Comparison of ENCODE assay signal across 10 cellular contexts in the genomic region with DNA sequence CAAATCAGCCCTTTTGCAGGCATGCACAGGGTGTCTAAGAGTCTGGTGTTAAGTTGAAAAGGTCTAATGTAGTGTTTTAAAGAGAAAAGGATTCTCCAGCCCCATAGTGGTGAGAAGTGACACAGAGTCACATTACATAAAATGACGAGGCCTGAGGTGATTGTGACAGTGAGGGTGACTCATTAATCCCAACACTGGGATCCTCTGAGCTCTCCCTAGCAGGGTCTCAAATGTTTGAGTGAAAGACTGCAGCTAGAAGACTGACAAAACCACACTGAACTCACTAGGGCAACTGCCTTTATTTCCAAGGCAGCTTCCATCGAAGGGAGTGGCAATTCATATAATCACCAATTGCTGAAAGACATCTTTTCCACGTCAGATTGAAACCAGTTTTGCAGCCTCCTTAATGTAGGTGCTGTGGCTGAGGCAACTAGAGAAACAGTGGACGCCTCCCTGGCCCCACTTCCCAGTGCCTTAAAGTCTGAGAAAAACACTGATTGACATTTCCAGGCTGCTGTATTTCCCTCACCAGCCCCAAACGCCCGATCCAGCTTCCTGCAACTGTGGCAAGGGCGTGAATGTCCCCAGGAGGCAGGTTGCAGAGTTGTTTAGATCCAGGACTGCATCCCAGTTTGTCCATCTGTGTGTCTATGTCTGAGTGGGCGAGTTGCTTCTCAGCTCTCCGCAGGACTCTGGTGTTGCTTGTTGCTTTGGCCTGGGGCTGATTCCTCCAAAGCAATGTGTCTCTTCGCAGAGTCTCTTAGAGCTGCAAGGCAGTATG.
DNase-seq lines count a peak whose midpoint lies in the region; ATAC-seq and TF ChIP-seq lines count a peak whose summit lies in the region.
"Had no signal": no experiment of that assay in that cellular context is flagged by ENCODE, and none has a peak within 500 bp of the region (broad histone marks: within the 10 kb centered on the region; RNA-seq: fewer than 3 reads in every experiment).

No MANE protein-coding gene starts in this region.

- H3K4me3 ChIP-seq in CD4-positive, CD25-positive, alpha-beta regulatory T cell (ENCODE audit: low read depth, low read length), result peak overlapping the region; percentile 0
- H3K4me3 ChIP-seq in HEK293 (ENCODE audit: low read depth, low read length) (no peak overlapping the region), left lung (no peak overlapping the region), right cardiac atrium (ENCODE audit: low read length) (no peak overlapping the region), ovary (no peak overlapping the region)

- peaks cover 20% of the 10 kb centered on the region for H3K36me3 ChIP-seq in CD4-positive, CD25-positive, alpha-beta regulatory T cell (ENCODE audit: control insufficient read depth, insufficient read depth, low read length)
- H3K36me3 ChIP-seq in HEK293 (ENCODE audit: control insufficient read depth in 2 of 2, insufficient read depth in 1 of 2, low read length in 2 of 2), result no peaks in the 10 kb centered on the region
- H3K36me3 ChIP-seq in left lung, result no peaks in the 10 kb centered on the region
- no peaks in the 10 kb centered on the region for H3K36me3 ChIP-seq in ovary

- peak overlapping the region; percentile 68 to 93 (median 76) for H3K27ac Mint-ChIP-seq in CD4-positive, CD25-positive, alpha-beta regulatory T cell
- H3K27ac Mint-ChIP-seq in activated CD4-positive, alpha-beta memory T cell treated with anti-CD3 and anti-CD28 coated beads for 36 hours, result peak overlapping the region; percentile 95
- H3K27ac Mint-ChIP-seq in osteocyte (ENCODE audit: unreplicated experiment), result no peak overlapping the region

- intact Hi-C loops in activated CD4-positive, alpha-beta memory T cell treated with anti-CD3 and anti-CD28 coated beads for 36 hours (cut with micrococcal nuclease), result loop anchor here (1.0 to 5.0 kb wide), 10 partner anchors 16 to 1345 kb away; no protein-coding TSS in a partner anchor
- intact Hi-C loops in left lung (cut with DNase I), result no loop called here
- intact Hi-C loops in right cardiac atrium (cut with DNase I), result no loop called here
- intact Hi-C loops in ovary (cut with DNase I), result no loop called here

- CTCF ChIA-PET in HEK293 (lab: Yijun Ruan, JAX), result no interaction called here
- CTCF ChIA-PET in activated CD4-positive, alpha-beta memory T cell treated with anti-CD3 and anti-CD28 coated beads for 36 hours (lab: Charles Lee), result interaction anchor here (1.0 to 3.3 kb wide), 10 partner anchors 16 to 80 kb away, joined by 3 to 22 read pairs (median 7); no protein-coding TSS in a partner anchor

- no peaks in the 10 kb centered on the region for H3K27me3 ChIP-seq in CD4-positive, CD25-positive, alpha-beta regulatory T cell (ENCODE audit: control insufficient read depth, insufficient read depth, low read length)
- H3K27me3 ChIP-seq in left lung (no peaks in the 10 kb centered on the region), right cardiac atrium (ENCODE audit: control insufficient read depth, insufficient read depth) (no peaks in the 10 kb centered on the region), ovary (peaks cover 3% of the 10 kb centered on the region)

- TF ChIP-seq POLR2A in ovary (IDR thresholded peaks at IDR 0.05), result no peak

- no peaks in the 10 kb centered on the region for H3K27me3 Mint-ChIP-seq in CD4-positive, CD25-positive, alpha-beta regulatory T cell
- no peaks in the 10 kb centered on the region for H3K27me3 Mint-ChIP-seq in activated CD4-positive, alpha-beta memory T cell treated with anti-CD3 and anti-CD28 coated beads for 36 hours
- no peaks in the 10 kb centered on the region for H3K27me3 Mint-ChIP-seq in osteocyte (ENCODE audit: unreplicated experiment)

- H3K27ac ChIP-seq in CD4-positive, CD25-positive, alpha-beta regulatory T cell (ENCODE audit: insufficient read depth, low read length, poor library complexity, severe bottlenecking), result peak overlapping the region; percentile 53
- H3K27ac ChIP-seq in HEK293 (ENCODE audit: extremely low read depth, low read depth, low read length) (no peak overlapping the region), left lung (peak overlapping the region in 1 of 2 donors; percentile 62), right cardiac atrium (ENCODE audit: low read length) (no peak overlapping the region), ovary (no peak overlapping the region)

- ATAC-seq in CD4-positive, CD25-positive, alpha-beta regulatory T cell (ENCODE audit: low read depth in 2 of 2), result peak; percentile 29 to 48
- ATAC-seq in left lung (peak; percentile 20), right cardiac atrium (no peak), GM18519 (IDR thresholded peaks at IDR 0.05; ENCODE audit: low FRiP score, unreplicated experiment) (no peak)

- no peak for TF ChIP-seq CTCF in HEK293 (tag by site-specific recombination; IDR thresholded peaks at IDR 0.05)
- no peak for TF ChIP-seq CTCF in left lung (IDR thresholded peaks at IDR 0.05)
- TF ChIP-seq CTCF in ovary (IDR thresholded peaks at IDR 0.05), result no peak
- no peak for TF ChIP-seq CTCF in osteocyte (IDR thresholded peaks at IDR 0.05)

- no peaks in the 10 kb centered on the region for H3K9me3 ChIP-seq in CD4-positive, CD25-positive, alpha-beta regulatory T cell (ENCODE audit: control insufficient read depth in 2 of 2, low read length in 2 of 2)
- no peaks in the 10 kb centered on the region for H3K9me3 ChIP-seq in HEK293 (ENCODE audit: control insufficient read depth, insufficient read depth, low read depth, low read length)
- no peaks in the 10 kb centered on the region for H3K9me3 ChIP-seq in left lung
- no peaks in the 10 kb centered on the region for H3K9me3 ChIP-seq in right cardiac atrium (ENCODE audit: control insufficient read depth, low read length)
- H3K9me3 ChIP-seq in ovary, result no peaks in the 10 kb centered on the region

- H3K4me1 Mint-ChIP-seq in CD4-positive, CD25-positive, alpha-beta regulatory T cell, result peaks cover 49 to 95% (median 78%) of the 10 kb centered on the region in 4 donors
- peaks cover 88% of the 10 kb centered on the region for H3K4me1 Mint-ChIP-seq in activated CD4-positive, alpha-beta memory T cell treated with anti-CD3 and anti-CD28 coated beads for 36 hours (ENCODE audit: low read depth)
- peaks cover 19% of the 10 kb centered on the region for H3K4me1 Mint-ChIP-seq in osteocyte (ENCODE audit: unreplicated experiment)

- TF ChIP-seq EP300 in ovary (IDR thresholded peaks at IDR 0.05), result no peak

- WGBS in right cardiac atrium, result 69% methylated on average over 10 of the region's 10 CpGs
- 89 to 91% (median 91%) methylated on average over 10 of the region's 10 CpGs for WGBS in ovary, 3 donors

- POLR2A ChIA-PET in HEK293 (lab: Yijun Ruan, JAX), result interaction anchor here (0.6 kb wide), 2 partner anchors 28 to 78 kb away, joined by 3 read pairs; no protein-coding TSS in a partner anchor
- POLR2A ChIA-PET in activated CD4-positive, alpha-beta memory T cell treated with anti-CD3 and anti-CD28 coated beads for 36 hours (lab: Charles Lee), result interaction anchor here (0.9 to 10.6 kb wide), 23 partner anchors 8 to 120 kb away, joined by 3 to 85 read pairs (median 7); no protein-coding TSS in a partner anchor

- H3K36me3 Mint-ChIP-seq in CD4-positive, CD25-positive, alpha-beta regulatory T cell, result peaks cover 32% of the 10 kb centered on the region
- peaks cover 3% of the 10 kb centered on the region for H3K36me3 Mint-ChIP-seq in activated CD4-positive, alpha-beta memory T cell treated with anti-CD3 and anti-CD28 coated beads for 36 hours
- H3K36me3 Mint-ChIP-seq in osteocyte (ENCODE audit: unreplicated experiment), result no peaks in the 10 kb centered on the region

- H3K9me3 Mint-ChIP-seq in CD4-positive, CD25-positive, alpha-beta regulatory T cell, result no peaks in the 10 kb centered on the region
- H3K9me3 Mint-ChIP-seq in activated CD4-positive, alpha-beta memory T cell treated with anti-CD3 and anti-CD28 coated beads for 36 hours, result no peaks in the 10 kb centered on the region
- no peaks in the 10 kb centered on the region for H3K9me3 Mint-ChIP-seq in osteocyte (ENCODE audit: unreplicated experiment)

- peaks cover 55% of the 10 kb centered on the region for H3K4me1 ChIP-seq in CD4-positive, CD25-positive, alpha-beta regulatory T cell (ENCODE audit: control insufficient read depth, insufficient read depth, low read length, poor library complexity, severe bottlenecking)
- no peaks in the 10 kb centered on the region for H3K4me1 ChIP-seq in HEK293 (ENCODE audit: control insufficient read depth, insufficient read depth, low read length)
- H3K4me1 ChIP-seq in left lung, result peaks cover 8 to 57% of the 10 kb centered on the region in 2 donors
- no peaks in the 10 kb centered on the region for H3K4me1 ChIP-seq in right cardiac atrium (ENCODE audit: control insufficient read depth, insufficient read depth, low read length)
- H3K4me1 ChIP-seq in ovary (ENCODE audit: insufficient read depth), result peaks cover 2% of the 10 kb centered on the region

- peak overlapping the region; percentile 59 to 85 (median 64) for H3K4me3 Mint-ChIP-seq in CD4-positive, CD25-positive, alpha-beta regulatory T cell
- peak overlapping the region; percentile 55 for H3K4me3 Mint-ChIP-seq in activated CD4-positive, alpha-beta memory T cell treated with anti-CD3 and anti-CD28 coated beads for 36 hours
- no peak overlapping the region for H3K4me3 Mint-ChIP-seq in osteocyte (ENCODE audit: unreplicated experiment)

- peak in 1 of 3 donors; percentile 63 for DNase-seq in CD4-positive, CD25-positive, alpha-beta regulatory T cell
- peak; percentile 75 for DNase-seq in activated CD4-positive, alpha-beta memory T cell treated with anti-CD3 and anti-CD28 coated beads for 36 hours
- DNase-seq in left lung (no peak), right cardiac atrium (no peak), ovary (no peak), osteocyte (ENCODE audit: extremely low spot score, unreplicated experiment) (no peak)
- DNase-seq: caudate nucleus, NCI-H2029 treated with DMSO at 0.1 percent for 48 hours had no signal

TF ChIP-seq in HEK293, 187 proteins besides CTCF, POLR2A, EP300 and RAD21 (continues in another document):
- TF ChIP-seq SP7 (tag by site-specific recombination; IDR thresholded peaks at IDR 0.05) (no peak), ZNF112 (tag by site-specific recombination; IDR thresholded peaks at IDR 0.05) (no peak), ZNF184 (tag by site-specific recombination; IDR thresholded peaks at IDR 0.05) (peak; percentile 68; the same call in 1 of the 2 replicates), ZFP37 (tag by site-specific recombination; IDR thresholded peaks at IDR 0.05) (no peak)
- TF ChIP-seq, protein P1, sequence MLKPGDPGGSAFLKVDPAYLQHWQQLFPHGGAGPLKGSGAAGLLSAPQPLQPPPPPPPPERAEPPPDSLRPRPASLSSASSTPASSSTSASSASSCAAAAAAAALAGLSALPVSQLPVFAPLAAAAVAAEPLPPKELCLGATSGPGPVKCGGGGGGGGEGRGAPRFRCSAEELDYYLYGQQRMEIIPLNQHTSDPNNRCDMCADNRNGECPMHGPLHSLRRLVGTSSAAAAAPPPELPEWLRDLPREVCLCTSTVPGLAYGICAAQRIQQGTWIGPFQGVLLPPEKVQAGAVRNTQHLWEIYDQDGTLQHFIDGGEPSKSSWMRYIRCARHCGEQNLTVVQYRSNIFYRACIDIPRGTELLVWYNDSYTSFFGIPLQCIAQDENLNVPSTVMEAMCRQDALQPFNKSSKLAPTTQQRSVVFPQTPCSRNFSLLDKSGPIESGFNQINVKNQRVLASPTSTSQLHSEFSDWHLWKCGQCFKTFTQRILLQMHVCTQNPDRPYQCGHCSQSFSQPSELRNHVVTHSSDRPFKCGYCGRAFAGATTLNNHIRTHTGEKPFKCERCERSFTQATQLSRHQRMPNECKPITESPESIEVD (tag by site-specific recombination; IDR thresholded peaks at IDR 0.05), result no peak

Comparison
In these comparisons a context has a peak if more than half of its experiments do, and no peak if none do; other contexts are left out.
1. ATAC-seq: peak in CD4-positive, CD25-positive, alpha-beta regulatory T cell (2 of 2) and left lung (single experiment); none in right cardiac atrium (0 of 2) and GM18519 (single experiment).